8 cellular contexts compared by ENCODE assay signal in the genomic region with DNA sequence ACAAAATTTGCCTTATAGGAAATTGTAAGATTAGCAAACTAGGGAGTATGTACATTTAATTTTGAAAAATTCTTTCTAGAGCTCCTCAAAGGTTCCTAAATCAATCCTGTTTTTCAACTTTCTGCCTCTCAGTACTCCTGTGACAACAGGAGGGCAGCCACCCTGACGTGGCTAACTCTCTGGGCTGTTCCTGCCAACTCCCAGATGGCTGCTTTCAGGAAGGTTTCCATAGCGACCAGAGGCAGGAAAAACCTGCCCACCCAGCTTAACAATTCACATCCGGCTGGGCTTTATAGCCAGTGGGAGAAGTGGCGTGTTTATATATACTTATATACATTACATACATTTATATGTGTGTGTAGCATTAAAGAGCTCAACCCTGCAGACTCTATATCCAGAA. TPM values are rescaled to one million over a fixed set of nuclear protein-coding genes. Genes with fewer than 3 reads are reported as not detected.
DNase-seq lines count a peak whose midpoint lies in the region; ATAC-seq and TF ChIP-seq lines count a peak whose summit lies in the region.
"Had no signal": no experiment of that assay in that cellular context is flagged by ENCODE, and none has a peak within 500 bp of the region (broad histone marks: within the 10 kb centered on the region; RNA-seq: fewer than 3 reads in every experiment).

No MANE protein-coding gene starts in this region.

- H3K4me3 ChIP-seq in stomach, result no peak overlapping the region

- no peak overlapping the region for H3K27ac Mint-ChIP-seq in natural killer cell treated with Interleukin-12 subunit alpha and Interleukin-12 subunit beta and Interleukin-15 and Interleukin-18, amount 100 ng/mL, for 72 hours

- TF ChIP-seq POLR2A in stomach (IDR thresholded peaks at IDR 0.05), result no peak

- peaks cover 32 to 33% of the 10 kb centered on the region in 2 donors for H3K4me1 Mint-ChIP-seq in natural killer cell treated with Interleukin-12 subunit alpha and Interleukin-12 subunit beta and Interleukin-15 and Interleukin-18, amount 100 ng/mL, for 72 hours (ENCODE audit: low read depth in 2 of 2)

- peaks cover 10 to 28% (median 24%) of the 10 kb centered on the region in 4 donors for H3K36me3 ChIP-seq in stomach

- H3K4me3 Mint-ChIP-seq in natural killer cell treated with Interleukin-12 subunit alpha and Interleukin-12 subunit beta and Interleukin-15 and Interleukin-18, amount 100 ng/mL, for 72 hours, result no peak overlapping the region

- DNase-seq in HT-29 (ENCODE audit: low spot score) (peak; percentile 94), hepatic stellate cell (ENCODE audit: low spot score) (peak; percentile 94), stomach (peak; percentile 91), T-helper 2 cell (no peak)
- no peak for DNase-seq in natural killer cell treated with Interleukin-12 subunit alpha and Interleukin-12 subunit beta and Interleukin-15 and Interleukin-18, amount 100 ng/mL, for 72 hours (ENCODE audit: low spot score)
- DNase-seq: cerebellar nuclear complex had no signal

- H3K27ac ChIP-seq in stomach, result peak overlapping the region; percentile 77 to 85 (median 83)

- H3K27me3 ChIP-seq in stomach, result no peaks in the 10 kb centered on the region

- H3K4me1 ChIP-seq in stomach, result peaks cover 14 to 85% (median 64%) of the 10 kb centered on the region in 4 donors

- intact Hi-C loops in stomach (cut with DNase I; ENCODE audit: low total_unique reads), result no loop called here

- H3K27me3 Mint-ChIP-seq in natural killer cell treated with Interleukin-12 subunit alpha and Interleukin-12 subunit beta and Interleukin-15 and Interleukin-18, amount 100 ng/mL, for 72 hours, result no peaks in the 10 kb centered on the region

- no peak for TF ChIP-seq CTCF in stomach (IDR thresholded peaks at IDR 0.05)

- peaks cover 4% of the 10 kb centered on the region for H3K36me3 Mint-ChIP-seq in natural killer cell treated with Interleukin-12 subunit alpha and Interleukin-12 subunit beta and Interleukin-15 and Interleukin-18, amount 100 ng/mL, for 72 hours

- no peak for TF ChIP-seq EP300 in stomach (IDR thresholded peaks at IDR 0.05)

- ATAC-seq in SK-N-SH treated with all-trans-retinoic acid at 6 μM for 48 hours, result peak; percentile 56
- no peak for ATAC-seq in natural killer cell treated with Interleukin-12 subunit alpha and Interleukin-12 subunit beta and Interleukin-15 and Interleukin-18, amount 100 ng/mL, for 72 hours
- ATAC-seq in GM18858 (IDR thresholded peaks at IDR 0.05; ENCODE audit: unreplicated experiment), result no peak

- 18 to 37% (median 30%) methylated on average over 4 of the region's 4 CpGs for WGBS in stomach, 5 donors

- H3K9me3 ChIP-seq in stomach, result no peaks in the 10 kb centered on the region

- H3K9me3 Mint-ChIP-seq in natural killer cell treated with Interleukin-12 subunit alpha and Interleukin-12 subunit beta and Interleukin-15 and Interleukin-18, amount 100 ng/mL, for 72 hours, result no peaks in the 10 kb centered on the region

TF ChIP-seq in SK-N-SH treated with all-trans-retinoic acid at 6 μM for 48 hours, 23 proteins besides CTCF, POLR2A, EP300 and RAD21:
- TF ChIP-seq GLIS3 (CRISPR knock-in tag; IDR thresholded peaks at IDR 0.05), result no peak
- no peak for TF ChIP-seq CSRNP3 (CRISPR knock-in tag; IDR thresholded peaks at IDR 0.05)
- no peak for TF ChIP-seq ISL1 (CRISPR knock-in tag; IDR thresholded peaks at IDR 0.05)
- no peak for TF ChIP-seq OSR1 (CRISPR knock-in tag; IDR thresholded peaks at IDR 0.05)
- TF ChIP-seq TCF4 (CRISPR knock-in tag; IDR thresholded peaks at IDR 0.05; ENCODE audit: borderline replicate concordance), result no peak
- no peak for TF ChIP-seq ARNTL (CRISPR knock-in tag; IDR thresholded peaks at IDR 0.05; ENCODE audit: borderline replicate concordance, low read depth)
- TF ChIP-seq TSHZ2 (CRISPR knock-in tag; IDR thresholded peaks at IDR 0.05), result no peak
- no peak for TF ChIP-seq ZFP30 (CRISPR knock-in tag; IDR thresholded peaks at IDR 0.05)
- TF ChIP-seq ZNF8 (CRISPR knock-in tag; IDR thresholded peaks at IDR 0.05), result no peak
TF ChIP-seq in SK-N-SH treated with all-trans-retinoic acid at 6 μM for 48 hours: peak in this region for 0.

RNA-seq across cellular contexts. Expression of gene SGSM3, which starts 26.5 kb away (rescaled TPM):
- total RNA-seq in HT-29 (2014; rRNA removed; shearing (Covaris generic)), result 136 TPM in 2 replicates
- total RNA-seq in stomach, result 100 to 1,000 TPM; 109 to 503 (median 285) TPM
- 100 to 1,000 TPM; 142 to 187 (median 147) TPM for polyA plus RNA-seq in stomach
- 10 to 100 TPM; 59.2 to 74.7 TPM for total RNA-seq in natural killer cell treated with Interleukin-12 subunit alpha and Interleukin-12 subunit beta and Interleukin-15 and Interleukin-18, amount 100 ng/mL, for 72 hours

RNA-seq across cellular contexts. Expression of gene ADSL, which starts 50.6 kb away (rescaled TPM):
- total RNA-seq in HT-29 (2014; rRNA removed; shearing (Covaris generic)), result 61.3 and 62.4 TPM in 2 replicates
- total RNA-seq in stomach, result 100 to 1,000 TPM in 1 of 5 donors, 10 to 100 TPM in 4; 17.0 to 167 (median 27.8) TPM
- polyA plus RNA-seq in stomach, result 10 to 100 TPM; 33.9 to 39.4 (median 39.3) TPM
- 100 to 1,000 TPM in 1 of 2 donors, 10 to 100 TPM in 1; 87.1 to 103 TPM for total RNA-seq in natural killer cell treated with Interleukin-12 subunit alpha and Interleukin-12 subunit beta and Interleukin-15 and Interleukin-18, amount 100 ng/mL, for 72 hours

Comparison
In these comparisons a context has a peak if more than half of its experiments do, and no peak if none do; other contexts are left out.
1. DNase-seq: peak in HT-29 (single experiment), hepatic stellate cell (single experiment) and stomach (single experiment); none in natural killer cell treated with Interleukin-12 subunit alpha and Interleukin-12 subunit beta and Interleukin-15 and Interleukin-18, amount 100 ng/mL, for 72 hours (single experiment) and T-helper 2 cell (0 of 5).